In genomic region chr3:32821686-32822296, GRCh38 we compare ENCODE assay signal across 15 cellular contexts. TPM values are rescaled to one million over a fixed set of nuclear protein-coding genes. Genes with fewer than 3 reads are reported as not detected.
DNase-seq lines count a peak whose midpoint lies in the region; ATAC-seq, FAIRE-seq and TF ChIP-seq lines count a peak whose summit lies in the region.
"Had no signal": no experiment of that assay in that cellular context is flagged by ENCODE, and none has a peak within 500 bp of the region (broad histone marks: within the 10 kb centered on the region; RNA-seq: fewer than 3 reads in every experiment).

No MANE protein-coding gene starts in this region.

- H3K4me3 ChIP-seq in H7 (ENCODE audit: insufficient read depth, low read depth, low read length), result peak overlapping the region; percentile 99
- H3K4me3 ChIP-seq in kidney epithelial cell (ENCODE audit: low read depth, low read length), result peak overlapping the region; percentile 11
- peak overlapping the region in 1 of 4 donors; percentile 27 for H3K4me3 ChIP-seq in pancreas
- H3K4me3 ChIP-seq: GM12878 had no signal

- peaks cover 5% of the 10 kb centered on the region for H3K36me3 Mint-ChIP-seq in chondrocyte (ENCODE audit: low read depth)

- H3K4me1 Mint-ChIP-seq in chondrocyte (ENCODE audit: low read depth), result peaks cover 17% of the 10 kb centered on the region

- H3K27me3 Mint-ChIP-seq in chondrocyte (ENCODE audit: low read depth), result peaks cover 47% of the 10 kb centered on the region

- no peak for FAIRE-seq in pancreas (lab: Jason Lieb, UNC)
- FAIRE-seq: GM12878 had no signal

- peak in 3 of 4 donors; percentile 50 to 83 (median 76) for ATAC-seq in pancreas
- ATAC-seq: GM12878 had no signal

- DNase-seq in H7 (peak; percentile 78), chondrocyte (ENCODE audit: low spot score) (no peak), kidney epithelial cell (ENCODE audit: low read depth) (no peak), pancreas (peak in 3 of 6 donors; percentile 14 to 70 (median 18)), HPDE6-E6E7 (ENCODE audit: extremely low spot score) (no peak), SKM-1 treated with dmso at 0.1 percent for 144 hours (lab: John Stamatoyannopoulos, UW; ENCODE audit: unreplicated experiment) (no peak), cerebellar cortex (ENCODE audit: low spot score) (no peak), A172 (ENCODE audit: low spot score) (no peak)
- DNase-seq: activated CD8-positive, alpha-beta memory T cell treated with anti-CD3 and anti-CD28 coated beads for 24 hours; activated gamma-delta T cell; DND-41; NCI-H187; stimulated activated CD4-positive, alpha-beta T cell treated with anti-CD3 and anti-CD28 coated beads, Interleukin-2, amount 100 ng/mL, for 48 hours had no signal

- peaks cover 28% of the 10 kb centered on the region for H3K36me3 ChIP-seq in H7 (replicated peaks; ENCODE audit: control insufficient read depth, insufficient read depth, low read length)
- no peaks in the 10 kb centered on the region for H3K36me3 ChIP-seq in kidney epithelial cell (ENCODE audit: control insufficient read depth, insufficient read depth, low read length)
- no peaks in the 10 kb centered on the region for H3K36me3 ChIP-seq in pancreas

- 24 to 25% methylated on average over 44 of the region's 44 CpGs for WGBS in pancreas, 2 donors

- H3K9me3 Mint-ChIP-seq in chondrocyte (ENCODE audit: low read depth), result peaks cover 6% of the 10 kb centered on the region

- H3K27ac ChIP-seq in pancreas, result no peak overlapping the region

- no peak overlapping the region for H3K27ac Mint-ChIP-seq in chondrocyte (ENCODE audit: unreplicated experiment)

- peaks cover 0 to 3% (median 0%) of the 10 kb centered on the region in 3 donors for H3K4me1 ChIP-seq in pancreas

- H3K9me3 ChIP-seq in pancreas, result no peaks in the 10 kb centered on the region

- no peaks in the 10 kb centered on the region for H3K27me3 ChIP-seq in H7 (ENCODE audit: control insufficient read depth, insufficient read depth, low read length)
- H3K27me3 ChIP-seq in kidney epithelial cell (ENCODE audit: control insufficient read depth, insufficient read depth, low read length), result peaks cover 32% of the 10 kb centered on the region
- H3K27me3 ChIP-seq in pancreas, result peaks cover 0 to 35% (median 10%) of the 10 kb centered on the region in 4 donors

- TF ChIP-seq CTCF in chondrocyte (IDR thresholded peaks at IDR 0.05) (peak; percentile 32), kidney epithelial cell (IDR thresholded peaks at IDR 0.05; ENCODE audit: insufficient read depth, low read length, poor library complexity, severe bottlenecking) (no peak), pancreas (IDR thresholded peaks at IDR 0.05) (no peak)

- peak overlapping the region; percentile 44 for H3K4me3 Mint-ChIP-seq in chondrocyte (ENCODE audit: unreplicated experiment)

- intact Hi-C loops in pancreas (cut with DNase I), result no loop called here

RNA-seq across cellular contexts. Expression of gene TRIM71, which starts 4.0 kb away (rescaled TPM):
- total RNA-seq in H7 (2014; rRNA removed; shearing (Covaris generic)), result 105 and 151 TPM in 2 replicates
- total RNA-seq in chondrocyte (0.05 to 0.17 TPM (median 0.08 TPM) in 3 replicates), kidney epithelial cell (2.4 and 2.6 TPM in 2 replicates), pancreas (under 1 TPM in 2 of 6 donors, not detected in 4; 0.03 to 0.28 TPM)
- polyA plus RNA-seq in pancreas, result under 1 TPM in 1 of 2 donors, not detected in 1; 0.02 TPM
- total RNA-seq in A172 (2014; rRNA removed; shearing (Covaris generic)), result under 0.01 and 0.05 TPM in 2 replicates
- total RNA-seq: LHCN-M2 had no signal

Comparison
In these comparisons a context has a peak if more than half of its experiments do, and no peak if none do; other contexts are left out.
1. RNA of gene TRIM71, which starts 4.0 kb away (total RNA-seq): 105 to 151 TPM in H7; 2.4 to 2.6 TPM in kidney epithelial cell, under 0.01 to 0.05 TPM in A172, 0.05 to 0.17 TPM in chondrocyte and 0.03 to 0.28 TPM in pancreas; every median in the first group is over 10 times any median in the second.